In the genomic region with DNA sequence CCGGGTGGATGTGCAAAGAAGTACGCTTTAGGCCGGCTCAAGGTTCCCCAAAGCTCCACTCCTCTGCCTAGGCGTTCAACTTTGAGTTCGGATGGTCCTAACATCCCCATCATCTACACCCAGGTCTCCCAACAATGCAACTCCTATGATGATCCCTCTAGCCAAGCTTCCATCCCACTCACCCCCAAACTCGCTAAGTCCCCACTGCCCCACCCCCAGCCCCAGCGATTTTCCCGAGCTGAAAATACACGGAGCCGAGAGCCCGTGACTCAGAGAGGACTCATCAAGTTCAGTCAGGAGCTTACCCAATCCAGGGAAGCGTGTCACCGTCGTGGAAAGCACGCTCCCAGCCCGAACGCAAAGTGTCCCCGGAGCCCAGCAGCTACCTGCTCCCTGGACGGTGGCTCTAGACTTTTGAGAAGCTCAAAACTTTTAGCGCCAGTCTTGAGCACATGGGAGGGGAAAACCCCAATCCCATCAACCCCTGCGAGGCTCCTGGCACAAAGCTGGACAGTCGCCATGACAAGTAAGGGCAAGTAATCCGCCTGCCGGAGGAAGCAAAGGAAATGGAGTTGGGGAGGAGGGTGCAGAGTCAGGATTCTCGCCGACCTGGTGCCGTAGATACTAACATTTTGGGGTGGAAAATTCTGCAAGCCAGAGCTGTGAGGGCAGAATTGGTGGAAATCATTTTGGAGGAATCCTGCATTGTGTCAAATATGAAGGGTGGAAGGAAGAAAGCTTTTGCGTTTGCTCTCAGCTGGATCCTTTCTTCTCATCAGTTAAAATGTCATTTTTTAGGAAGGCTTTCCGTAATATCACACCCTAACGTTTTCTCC, we compare ENCODE assay signal across 8 cellular contexts. TPM values are rescaled to one million over a fixed set of nuclear protein-coding genes. Genes with fewer than 3 reads are reported as not detected.
DNase-seq lines count a peak whose midpoint lies in the region; ATAC-seq and TF ChIP-seq lines count a peak whose summit lies in the region.

A gene (minus strand): TSS at position 419 of the 836 bp plus-strand sequence. CDS start 10,896 bp downstream, outside the sequence.

- peak within 1 kb of the TSS; percentile 97 for H3K27ac Mint-ChIP-seq in activated CD4-positive, alpha-beta T cell treated with anti-CD3 and anti-CD28 coated beads, Interleukin-2, amount 10 ng/mL, durations not matched to agents 24 days and 14 days

- H3K27me3 Mint-ChIP-seq in activated CD4-positive, alpha-beta T cell treated with anti-CD3 and anti-CD28 coated beads, Interleukin-2, amount 10 ng/mL, durations not matched to agents 24 days and 14 days: no peaks in the 10 kb centered on the region

- no peaks in the 10 kb centered on the region for H3K9me3 Mint-ChIP-seq in activated CD4-positive, alpha-beta T cell treated with anti-CD3 and anti-CD28 coated beads, Interleukin-2, amount 10 ng/mL, durations not matched to agents 24 days and 14 days

- TF ChIP-seq CTCF in coronary artery (IDR thresholded peaks at IDR 0.05): no peak

- ATAC-seq in HG03439 (IDR thresholded peaks at IDR 0.05; ENCODE audit: unreplicated experiment) (peak; percentile 45), left colon (peak; percentile 71), HG03521 (IDR thresholded peaks at IDR 0.05; ENCODE audit: unreplicated experiment) (no peak)

- peaks cover 28% of the 10 kb centered on the region for H3K4me1 Mint-ChIP-seq in activated CD4-positive, alpha-beta T cell treated with anti-CD3 and anti-CD28 coated beads, Interleukin-2, amount 10 ng/mL, durations not matched to agents 24 days and 14 days

- peak within 1 kb of the TSS; percentile 91 for H3K4me3 ChIP-seq in coronary artery

- H3K4me3 Mint-ChIP-seq in activated CD4-positive, alpha-beta T cell treated with anti-CD3 and anti-CD28 coated beads, Interleukin-2, amount 10 ng/mL, durations not matched to agents 24 days and 14 days: peak within 1 kb of the TSS; percentile 93

- peak; percentile 97 for DNase-seq in ELR (ENCODE audit: low read depth)
- DNase-seq in NCI-H69 (lab: John Stamatoyannopoulos, UW): peak; percentile 91
- peak; percentile 97 for DNase-seq in activated CD4-positive, alpha-beta T cell treated with anti-CD3 and anti-CD28 coated beads, Interleukin-2, amount 10 ng/mL, durations not matched to agents 24 days and 14 days
- peak; percentile 89 for DNase-seq in coronary artery (ENCODE audit: low spot score)
- DNase-seq in left colon: peak; percentile 90 to 94
- DNase-seq in stimulated activated CD4-positive, alpha-beta T cell treated with anti-CD3 and anti-CD28 coated beads, Interleukin-1b, Interleukin-23, amount 100 ng/mL, for 24 hours (ENCODE audit: low read depth in 4 of 4, low spot score in 1 of 4): peak; percentile 69 to 78 (median 74)

- intact Hi-C loops in activated CD4-positive, alpha-beta T cell treated with anti-CD3 and anti-CD28 coated beads, Interleukin-2, amount 10 ng/mL, durations not matched to agents 24 days and 14 days (cut with micrococcal nuclease): loop anchor here (1.0 to 10.0 kb wide), 10 partner anchors 55 to 468 kb away; a partner anchor contains a TSS
- intact Hi-C loops in left colon (cut with DNase I, micrococcal nuclease): loop anchor here in 1 of 2 donors (10.0 kb wide), 1 partner anchor 52 kb away; a partner anchor contains a TSS

- peak within 1 kb of the TSS; percentile 95 to 96 for H3K27ac ChIP-seq in coronary artery

- peaks cover 35% of the 10 kb centered on the region for H3K36me3 Mint-ChIP-seq in activated CD4-positive, alpha-beta T cell treated with anti-CD3 and anti-CD28 coated beads, Interleukin-2, amount 10 ng/mL, durations not matched to agents 24 days and 14 days (ENCODE audit: low read depth)

RNA-seq across cellular contexts. Expression of the gene that starts here (rescaled TPM):
- total RNA-seq in activated CD4-positive, alpha-beta T cell treated with anti-CD3 and anti-CD28 coated beads, Interleukin-2, amount 10 ng/mL, durations not matched to agents 24 days and 14 days: 177 and 178 TPM in 2 replicates
- 10 to 100 TPM; 47.3 to 60.0 TPM for total RNA-seq in left colon
